In the genomic region with DNA sequence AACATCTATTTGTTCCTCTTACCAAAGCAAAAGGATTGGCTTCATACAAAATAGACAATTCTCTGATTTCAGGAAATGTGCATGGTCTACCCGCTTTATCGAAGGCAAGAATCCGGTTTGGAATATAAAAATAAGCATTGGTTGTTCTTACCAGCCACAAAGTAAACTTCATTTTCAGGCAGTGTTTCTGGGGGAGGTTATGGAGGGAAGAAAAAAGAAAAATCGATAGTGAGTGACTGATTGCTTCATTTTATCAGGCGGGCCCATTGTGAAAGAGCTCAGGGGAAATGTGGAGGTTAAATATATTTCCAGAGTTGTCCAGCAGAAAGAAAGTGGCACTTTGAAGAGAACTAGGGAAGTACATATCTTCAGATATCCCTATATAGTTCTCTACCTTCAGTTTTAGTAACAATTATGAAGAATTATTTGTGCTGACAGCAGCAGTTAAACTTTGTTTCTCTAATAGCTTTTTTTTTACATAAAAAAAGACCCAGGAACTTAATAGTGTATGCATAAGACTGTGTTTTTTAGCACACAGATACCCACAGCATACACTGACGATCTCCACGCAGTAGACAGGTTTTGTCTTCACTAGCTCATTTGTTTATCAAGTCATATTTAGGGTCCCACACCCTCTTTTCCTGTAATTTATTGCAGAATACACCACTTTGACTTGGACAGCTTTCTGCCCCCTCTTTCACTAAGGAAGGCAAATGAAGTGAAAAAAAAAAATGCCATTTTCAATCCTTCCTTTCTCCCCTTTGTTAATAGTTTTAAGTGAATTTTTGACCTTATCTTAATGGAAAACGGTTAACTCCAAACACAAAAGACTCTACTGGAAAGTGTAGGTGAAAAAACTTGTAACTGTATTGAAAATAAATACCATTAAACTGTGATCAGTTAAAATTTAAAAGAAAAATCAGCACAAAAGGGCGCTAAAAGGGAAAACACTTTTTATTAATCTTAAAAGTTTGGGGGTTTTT, we compare ENCODE assay signal across 14 cellular contexts. TPM values are rescaled to one million over a fixed set of nuclear protein-coding genes. Genes with fewer than 3 reads are reported as not detected.
A peak's percentile ranks its signal among the peaks of the same experiment; 100 is the strongest.
DNase-seq lines count a peak whose midpoint lies in the region; ATAC-seq and TF ChIP-seq lines count a peak whose summit lies in the region.
"Had no signal": no experiment of that assay in that cellular context is flagged by ENCODE, and none has a peak within 500 bp of the region (broad histone marks: within the 10 kb centered on the region; RNA-seq: fewer than 3 reads in every experiment).

No MANE protein-coding gene starts in this region.

- H3K4me1 ChIP-seq in A673 (ENCODE audit: insufficient read depth, low read length, poor library complexity, severe bottlenecking) (peaks cover 24% of the 10 kb centered on the region), right lobe of liver (peaks cover 0 to 33% (median 8%) of the 10 kb centered on the region in 4 donors)

- peaks cover 22% of the 10 kb centered on the region for H3K4me1 Mint-ChIP-seq in activated T-helper 1 cell treated with anti-CD3 and anti-CD28 coated beads, Interleukin-12 subunit alpha, Interleukin-12 subunit beta, Interleukin-2, Interleukin-4 antibody, amounts not matched to agents 30 ng/mL and 10 ng/mL and 1 ng/mL, durations not matched to agents 14 hours and 24 hours and 36 hours (ENCODE audit: low read depth)

- H3K36me3 ChIP-seq in A673 (ENCODE audit: insufficient read depth, low read length, poor library complexity, severe bottlenecking) (peaks cover 6% of the 10 kb centered on the region), right lobe of liver (no peaks in the 10 kb centered on the region)

- H3K27ac ChIP-seq in A673 (ENCODE audit: low read depth, low read length, poor library complexity, severe bottlenecking) (peak overlapping the region; percentile 74), right lobe of liver (no peak overlapping the region)

- intact Hi-C loops in A673 (cut with micrococcal nuclease; ENCODE audit: unreplicated experiment) (loop anchor here (10.0 kb wide), 2 partner anchors 262 to 1372 kb away; no protein-coding TSS in a partner anchor), right lobe of liver (cut with DNase I) (no loop called here)
- intact Hi-C loops in activated T-helper 1 cell treated with anti-CD3 and anti-CD28 coated beads, Interleukin-12 subunit alpha, Interleukin-12 subunit beta, Interleukin-2, Interleukin-4 antibody, amounts not matched to agents 30 ng/mL and 10 ng/mL and 1 ng/mL, durations not matched to agents 14 hours and 24 hours and 36 hours (cut with micrococcal nuclease), result no loop called here

- no peaks in the 10 kb centered on the region for H3K9me3 Mint-ChIP-seq in activated T-helper 1 cell treated with anti-CD3 and anti-CD28 coated beads, Interleukin-12 subunit alpha, Interleukin-12 subunit beta, Interleukin-2, Interleukin-4 antibody, amounts not matched to agents 30 ng/mL and 10 ng/mL and 1 ng/mL, durations not matched to agents 14 hours and 24 hours and 36 hours

- POLR2A ChIA-PET in A673 (lab: Charles Lee; ENCODE audit: low non-redundant PET), result interaction anchor here (0.5 kb wide), 1 partner anchor 42 kb away, joined by 3 read pairs; no protein-coding TSS in a partner anchor

- H3K27ac Mint-ChIP-seq in activated T-helper 1 cell treated with anti-CD3 and anti-CD28 coated beads, Interleukin-12 subunit alpha, Interleukin-12 subunit beta, Interleukin-2, Interleukin-4 antibody, amounts not matched to agents 30 ng/mL and 10 ng/mL and 1 ng/mL, durations not matched to agents 14 hours and 24 hours and 36 hours, result peak overlapping the region; percentile 43

- H3K27me3 ChIP-seq in A673 (replicated peaks; ENCODE audit: insufficient read depth, low read depth, low read length, poor library complexity) (no peaks in the 10 kb centered on the region), right lobe of liver (peaks cover 16 to 75% of the 10 kb centered on the region in 2 donors)

- no TSS peak for BruUV-seq in A673 (replicated peaks; lab: Mats Ljungman, UMichigan)

- H3K9me3 ChIP-seq in A673 (ENCODE audit: low read depth, low read length, poor library complexity, severe bottlenecking), result no peaks in the 10 kb centered on the region
- H3K9me3 ChIP-seq in right lobe of liver, result no peaks in the 10 kb centered on the region

- ATAC-seq in right lobe of liver (peak in 3 of 4 donors; percentile 50 to 61 (median 56)), HG03442 (IDR thresholded peaks at IDR 0.05; ENCODE audit: unreplicated experiment) (no peak)
- ATAC-seq: activated CD4-positive, CD25-positive, alpha-beta regulatory T cell treated with anti-CD3 and anti-CD28 coated beads, Interleukin-2, amount 50 U/mL, for 24 hours; sciatic nerve had no signal

- TF ChIP-seq POLR2A in right lobe of liver (IDR thresholded peaks at IDR 0.05), result no peak

- no peak overlapping the region for H3K4me3 Mint-ChIP-seq in activated T-helper 1 cell treated with anti-CD3 and anti-CD28 coated beads, Interleukin-12 subunit alpha, Interleukin-12 subunit beta, Interleukin-2, Interleukin-4 antibody, amounts not matched to agents 30 ng/mL and 10 ng/mL and 1 ng/mL, durations not matched to agents 14 hours and 24 hours and 36 hours

- WGBS in right lobe of liver (ENCODE audit: insufficient coverage, low coverage, low lambda C conversion rate, missing lambda C conversion rate), result 11% methylated on average over 9 of the region's 9 CpGs

- CTCF ChIA-PET in A673 (lab: Charles Lee), result no interaction called here

- H3K4me3 ChIP-seq in A673 (ENCODE audit: low read depth, low read length, poor library complexity, severe bottlenecking), result peak overlapping the region; percentile 91
- no peak overlapping the region for H3K4me3 ChIP-seq in right lobe of liver

- TF ChIP-seq CTCF in A673 (conservative IDR thresholded peaks at IDR 0.05; ENCODE audit: low read depth, low read length) (no peak), right lobe of liver (IDR thresholded peaks at IDR 0.05) (no peak)

- peaks cover 3% of the 10 kb centered on the region for H3K36me3 Mint-ChIP-seq in activated T-helper 1 cell treated with anti-CD3 and anti-CD28 coated beads, Interleukin-12 subunit alpha, Interleukin-12 subunit beta, Interleukin-2, Interleukin-4 antibody, amounts not matched to agents 30 ng/mL and 10 ng/mL and 1 ng/mL, durations not matched to agents 14 hours and 24 hours and 36 hours (ENCODE audit: low read depth)

- DNase-seq in A673 (ENCODE audit: low spot score) (no peak), HuH-7.5 (ENCODE audit: low spot score) (peak; percentile 72), right lobe of liver (no peak), COR-L47 (lab: John Stamatoyannopoulos, UW) (no peak), DMS53 treated with DMSO at 0.1 percent for 48 hours (lab: John Stamatoyannopoulos, UW; ENCODE audit: unreplicated experiment) (no peak), putamen (ENCODE audit: low spot score) (no peak)
- DNase-seq in activated T-helper 1 cell treated with anti-CD3 and anti-CD28 coated beads, Interleukin-12 subunit alpha, Interleukin-12 subunit beta, Interleukin-2, Interleukin-4 antibody, amounts not matched to agents 30 ng/mL and 10 ng/mL and 1 ng/mL, durations not matched to agents 14 hours and 24 hours and 36 hours (ENCODE audit: low spot score), result no peak
- DNase-seq: NCI-H1417 treated with DMSO at 0.1 percent for 48 hours; NCI-H774; stimulated activated naive CD4-positive, alpha-beta T cell treated with Interleukin-2 at 50 U/mL for 16 hours had no signal

- H3K27me3 Mint-ChIP-seq in activated T-helper 1 cell treated with anti-CD3 and anti-CD28 coated beads, Interleukin-12 subunit alpha, Interleukin-12 subunit beta, Interleukin-2, Interleukin-4 antibody, amounts not matched to agents 30 ng/mL and 10 ng/mL and 1 ng/mL, durations not matched to agents 14 hours and 24 hours and 36 hours (ENCODE audit: insufficient read depth), result peaks cover 78% of the 10 kb centered on the region

RNA-seq across cellular contexts. Expression of gene POU3F2, which starts 2.9 kb away (rescaled TPM):
- total RNA-seq in A673 (2021), result 22.8 and 25.5 TPM in 2 replicates
- total RNA-seq in activated T-helper 1 cell treated with anti-CD3 and anti-CD28 coated beads, Interleukin-12 subunit alpha, Interleukin-12 subunit beta, Interleukin-2, Interleukin-4 antibody, amounts not matched to agents 30 ng/mL and 10 ng/mL and 1 ng/mL, durations not matched to agents 14 hours and 24 hours and 36 hours, result not detected in 2 replicates
- not detected for total RNA-seq in right lobe of liver
- total RNA-seq: dermis microvascular lymphatic vessel endothelial cell had no signal

Comparison
In these comparisons a context has a peak if more than half of its experiments do, and no peak if none do; other contexts are left out.
1. RNA of gene POU3F2, which starts 2.9 kb away (total RNA-seq): 22.8 to 25.5 TPM in A673; not detected in activated T-helper 1 cell treated with anti-CD3 and anti-CD28 coated beads, Interleukin-12 subunit alpha, Interleukin-12 subunit beta, Interleukin-2, Interleukin-4 antibody, amounts not matched to agents 30 ng/mL and 10 ng/mL and 1 ng/mL, durations not matched to agents 14 hours and 24 hours and 36 hours and not detected in right lobe of liver; every median in the first group is over 10 times any median in the second.